In genomic region chr9:89970701-89971100, GRCh38 we compare ENCODE assay signal across 8 cellular contexts.
"Had no signal": no experiment of that assay in that cellular context is flagged by ENCODE, and none has a peak within 500 bp of the region (broad histone marks: within the 10 kb centered on the region; RNA-seq: fewer than 3 reads in every experiment).

No MANE protein-coding gene starts in this region.

- H3K27ac ChIP-seq: HL-60 had no signal

- H3K27me3 Mint-ChIP-seq: IgD-negative memory B cell had no signal

- FAIRE-seq: H54, HepG2 had no signal

- DNase-seq: GOT3, H9, HCEC 1CT, KBM-7 had no signal

- H3K9me3 Mint-ChIP-seq: H9, IgD-negative memory B cell had no signal

- H3K27ac Mint-ChIP-seq: H9, IgD-negative memory B cell had no signal

- H3K4me3 Mint-ChIP-seq: H9, IgD-negative memory B cell had no signal

- H3K4me1 Mint-ChIP-seq: H9 had no signal
